8 cellular contexts compared by ENCODE assay signal in the genomic region with DNA sequence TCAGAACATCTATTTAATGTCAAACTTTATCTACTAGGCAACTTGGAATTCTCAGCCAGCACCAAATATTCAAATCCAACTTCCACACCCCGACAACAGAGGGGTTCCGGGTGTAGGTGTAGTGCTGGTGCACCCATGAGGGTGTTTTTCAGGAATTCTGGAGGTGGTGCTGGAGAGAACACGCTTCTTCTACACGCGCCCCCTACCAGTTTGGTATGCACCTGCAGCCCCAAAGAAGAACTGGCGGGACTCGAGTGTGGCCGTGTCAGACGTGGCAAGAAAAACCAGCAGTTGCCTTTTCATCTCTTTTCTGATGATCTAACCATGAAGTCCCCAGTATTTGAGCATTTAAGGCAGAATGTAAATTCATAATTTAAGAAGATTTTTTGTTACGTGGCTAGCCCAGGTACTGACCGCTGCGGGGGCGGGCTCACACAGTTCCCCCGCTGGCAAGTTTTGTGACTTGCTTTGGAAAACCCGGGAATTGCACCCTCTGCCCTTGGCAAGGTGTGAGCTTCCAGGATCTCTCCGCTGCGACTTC. TPM values are rescaled to one million over a fixed set of nuclear protein-coding genes. Genes with fewer than 3 reads are reported as not detected.
DNase-seq lines count a peak whose midpoint lies in the region; ATAC-seq, FAIRE-seq and TF ChIP-seq lines count a peak whose summit lies in the region.

No MANE protein-coding gene starts in this region.

- no peak for FAIRE-seq in A549 (lab: Jason Lieb, UNC)

- H3K4me3 Mint-ChIP-seq in activated B cell treated with CpG ODN at 0.5 μM for 24 hours = peak overlapping the region; percentile 93

- WGBS in A549 (ENCODE audit: missing lambda C conversion rate) = 1% methylated on average over 17 of the region's 17 CpGs

- no peak for TF ChIP-seq POLR2A in A549 (IDR thresholded peaks at IDR 0.05; ENCODE audit: low read length)

- H3K4me1 Mint-ChIP-seq in activated B cell treated with CpG ODN at 0.5 μM for 24 hours = peaks cover 7% of the 10 kb centered on the region

- H3K36me3 Mint-ChIP-seq in activated B cell treated with CpG ODN at 0.5 μM for 24 hours (ENCODE audit: low read depth) = peaks cover 2% of the 10 kb centered on the region

- TF ChIP-seq RAD21 in A549 (conservative IDR thresholded peaks at IDR 0.05 in 1 of 2, IDR thresholded peaks at IDR 0.05 in 1 of 2) = peak; percentile 46 to 54; a peak in 4 of 5 replicates

- no peaks in the 10 kb centered on the region for H3K9me3 Mint-ChIP-seq in activated B cell treated with CpG ODN at 0.5 μM for 24 hours

- peak; percentile 92 to 93 for ATAC-seq in A549
- peak; percentile 44 for ATAC-seq in GM18519 (IDR thresholded peaks at IDR 0.05; ENCODE audit: low FRiP score, unreplicated experiment)
- ATAC-seq in HG03108 (IDR thresholded peaks at IDR 0.05; ENCODE audit: unreplicated experiment) = peak; percentile 61
- ATAC-seq in activated B cell treated with CpG ODN at 0.5 μM for 24 hours (ENCODE audit: low read depth) = peak; percentile 82

- H3K27me3 Mint-ChIP-seq in activated B cell treated with CpG ODN at 0.5 μM for 24 hours = peaks cover 41% of the 10 kb centered on the region

- peak overlapping the region; percentile 87 for H3K4me2 ChIP-seq in A549

- POLR2A ChIA-PET in A549 (lab: Yijun Ruan, JAX) = interaction anchor here (0.6 to 3.2 kb wide), 6 partner anchors 11 to 117 kb away, joined by 3 to 26 read pairs (median 3); a partner anchor contains a TSS
- POLR2A ChIA-PET in activated B cell treated with CpG ODN at 0.5 μM for 24 hours (lab: Charles Lee) = interaction anchor here (0.6 to 2.0 kb wide), 3 partner anchors 44 to 117 kb away, joined by 4 to 10 read pairs (median 4); a partner anchor contains a TSS

- TF ChIP-seq CTCF in A549 (IDR thresholded peaks at IDR 0.05) = peak; percentile 61
- peak; percentile 76 for TF ChIP-seq CTCF in activated B cell treated with CpG ODN at 0.5 μM for 24 hours (IDR thresholded peaks at IDR 0.05)
- peak; percentile 54 for TF ChIP-seq CTCF in choroid plexus epithelial cell (conservative IDR thresholded peaks at IDR 0.05; ENCODE audit: low read depth, low read length)

- peaks cover 33% of the 10 kb centered on the region for H3K4me1 ChIP-seq in A549

- CTCF ChIA-PET in A549 (lab: Yijun Ruan, JAX) (interaction anchor here (0.7 to 2.9 kb wide), 21 partner anchors 11 to 262 kb away, joined by 3 to 20 read pairs (median 5); a partner anchor contains a TSS), activated B cell treated with CpG ODN at 0.5 μM for 24 hours (lab: Charles Lee) (interaction anchor here (0.9 to 1.6 kb wide), 2 partner anchors 44 to 117 kb away, joined by 3 to 13 read pairs (median 7); a partner anchor contains a TSS)

- DNase-seq in A549 (ENCODE audit: low read depth in 1 of 2, low spot score in 1 of 2) = peak; percentile 74 to 80
- DNase-seq in NCI-H2196 treated with DMSO at 0.1 percent for 48 hours (lab: John Stamatoyannopoulos, UW; ENCODE audit: unreplicated experiment) = peak; percentile 46
- peak; percentile 31 for DNase-seq in activated B cell treated with CpG ODN at 0.5 μM for 24 hours
- peak; percentile 39 for DNase-seq in choroid plexus epithelial cell (ENCODE audit: low read depth)
- DNase-seq in left kidney (ENCODE audit: low read depth, low spot score) = peak; percentile 95
- peak; percentile 41 for DNase-seq in stimulated activated CD4-positive, alpha-beta T cell treated with anti-CD3 and anti-CD28 coated beads, Interleukin-2, amount 100 ng/mL, for 4 hours (ENCODE audit: low read depth)

- intact Hi-C loops in activated B cell treated with CpG ODN at 0.5 μM for 24 hours (cut with micrococcal nuclease) = loop anchor here (1.0 to 2.0 kb wide), 5 partner anchors 8 to 118 kb away; a partner anchor contains a TSS

- peak overlapping the region; percentile 97 to 100 for H3K27ac ChIP-seq in A549

- H3K27ac Mint-ChIP-seq in activated B cell treated with CpG ODN at 0.5 μM for 24 hours = peak overlapping the region; percentile 74

- TF ChIP-seq EP300 in A549 (IDR thresholded peaks at IDR 0.05) = no peak

- H3K4me3 ChIP-seq in A549 = peak overlapping the region; percentile 99
- peak overlapping the region; percentile 57 for H3K4me3 ChIP-seq in choroid plexus epithelial cell (ENCODE audit: low read depth, low read length)

- no peaks in the 10 kb centered on the region for H3K9me3 ChIP-seq in A549

TF ChIP-seq in A549, 52 proteins besides CTCF, POLR2A, EP300 and RAD21:
- TF ChIP-seq JUNB (IDR thresholded peaks at IDR 0.05) = no peak
- TF ChIP-seq ZFP36 (IDR thresholded peaks at IDR 0.05; ENCODE audit: borderline replicate concordance, partially characterized antibody) = no peak
- TF ChIP-seq, protein P1, sequence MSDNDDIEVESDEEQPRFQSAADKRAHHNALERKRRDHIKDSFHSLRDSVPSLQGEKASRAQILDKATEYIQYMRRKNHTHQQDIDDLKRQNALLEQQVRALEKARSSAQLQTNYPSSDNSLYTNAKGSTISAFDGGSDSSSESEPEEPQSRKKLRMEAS (IDR thresholded peaks at IDR 0.05) = peak; percentile 76
- no peak for TF ChIP-seq RCOR1 (IDR thresholded peaks at IDR 0.05; ENCODE audit: low read depth, low read length)
- no peak for TF ChIP-seq RFX5 (IDR thresholded peaks at IDR 0.05)
- no peak for TF ChIP-seq KDM5A (IDR thresholded peaks at IDR 0.05)
- TF ChIP-seq JUN (IDR thresholded peaks at IDR 0.05) = no peak
- TF ChIP-seq, protein P2, sequence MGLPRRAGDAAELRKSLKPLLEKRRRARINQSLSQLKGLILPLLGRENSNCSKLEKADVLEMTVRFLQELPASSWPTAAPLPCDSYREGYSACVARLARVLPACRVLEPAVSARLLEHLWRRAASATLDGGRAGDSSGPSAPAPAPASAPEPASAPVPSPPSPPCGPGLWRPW (IDR thresholded peaks at IDR 0.05) = no peak
- peak; percentile 57 for TF ChIP-seq SMC3 (IDR thresholded peaks at IDR 0.05)

RNA-seq across cellular contexts. Expression of a gene that starts 0.4 kb away (rescaled TPM):
- polyA plus RNA-seq in A549 (2011; rRNA removed) (18.0 and 24.1 TPM in 2 replicates), A549 (2017; fragmentation: RNase III; extraction: RNeasy Plus Mini Kit Qiagen cat#74134 plus additional on column Dnase treatment) (12.7 to 14.2 TPM (median 13.3 TPM) in 3 replicates)
- 3.6 and 4.5 TPM in 2 replicates for polyA plus RNA-seq in A549 (2012; cell fraction: cytosol; rRNA removed)
- 1.4 and 3.1 TPM in 2 replicates for polyA plus RNA-seq in A549 (2012; cell fraction: nucleus; rRNA removed)
- 16.0 and 19.7 TPM in 2 replicates for polyA minus RNA-seq in A549 (2011; rRNA and poly(A)+ RNA removed)
- total RNA-seq in activated B cell treated with CpG ODN at 0.5 μM for 24 hours = 0.22 and 0.24 TPM in 2 replicates

RNA-seq across cellular contexts. Expression of a gene that starts 44.0 kb away (rescaled TPM):
- polyA plus RNA-seq in A549 (2011; rRNA removed) (5.0 and 5.3 TPM in 2 replicates), A549 (2017; fragmentation: RNase III; extraction: RNeasy Plus Mini Kit Qiagen cat#74134 plus additional on column Dnase treatment) (5.4 to 7.1 TPM (median 5.7 TPM) in 3 replicates)
- 4.5 and 5.1 TPM in 2 replicates for polyA plus RNA-seq in A549 (2012; cell fraction: cytosol; rRNA removed)
- polyA plus RNA-seq in A549 (2012; cell fraction: nucleus; rRNA removed) = 0.78 and 1.2 TPM in 2 replicates
- polyA minus RNA-seq in A549 (2011; rRNA and poly(A)+ RNA removed) = 7.3 and 12.6 TPM in 2 replicates
- 3.7 and 7.5 TPM in 2 replicates for total RNA-seq in activated B cell treated with CpG ODN at 0.5 μM for 24 hours

Comparison
In these comparisons a context has a peak if more than half of its experiments do, and no peak if none do; other contexts are left out.
1. Peak in every context shown above with its lines: DNase-seq, ATAC-seq, H3K4me3 ChIP-seq and H3K27ac ChIP-seq.
2. DNase-seq: peak in every context shown above with its lines; median percentile 95 in left kidney; 77 in A549; 46 in NCI-H2196 treated with DMSO at 0.1 percent for 48 hours; 41 in stimulated activated CD4-positive, alpha-beta T cell treated with anti-CD3 and anti-CD28 coated beads, Interleukin-2, amount 100 ng/mL, for 4 hours; 39 in choroid plexus epithelial cell; 31 in activated B cell treated with CpG ODN at 0.5 μM for 24 hours.